ENCODE assay signal across 9 cellular contexts in genomic region chr16:70142739-70143138, GRCh38. TPM values are rescaled to one million over a fixed set of nuclear protein-coding genes. Genes with fewer than 3 reads are reported as not detected.
DNase-seq lines count a peak whose midpoint lies in the region; ATAC-seq, FAIRE-seq and TF ChIP-seq lines count a peak whose summit lies in the region.
"Not testable (repeated sequence)": the region's sequence is repeated elsewhere in the genome, so short reads cannot be mapped to it uniquely, and the experiment has no call there.
"Had no signal": no experiment of that assay in that cellular context is flagged by ENCODE, and none has a peak within 500 bp of the region (broad histone marks: within the 10 kb centered on the region; RNA-seq: fewer than 3 reads in every experiment).

No MANE protein-coding gene starts in this region.

- CTCF ChIA-PET in GM12878 (lab: Yijun Ruan, JAX): not testable (repeated sequence)

- H3K27me3 ChIP-seq in GM12878 (replicated peaks in 1 of 2; ENCODE audit: control insufficient read depth in 2 of 2, insufficient read depth in 2 of 2, low read length in 1 of 2): not testable (repeated sequence)

- not testable (repeated sequence) for H2AFZ ChIP-seq in GM12878 (ENCODE audit: control insufficient read depth, low read depth, low read length)

- intact Hi-C loops in GM12878 (cut with micrococcal nuclease; ENCODE audit: unreplicated experiment); left cardiac atrium (cut with DNase I); sciatic nerve (cut with DNase I): not testable (repeated sequence)

- SMC1A ChIA-PET in GM12878 (lab: Charles Lee; ENCODE audit: uncharacterized antibody, unreplicated experiment): not testable (repeated sequence)

- in situ Hi-C loops in GM12878 (cut with MboI): not testable (repeated sequence)

- H3K9me3 ChIP-seq in GM12878 (replicated peaks; ENCODE audit: control insufficient read depth, insufficient read depth, low read length): not testable (repeated sequence)

- not testable (repeated sequence) for H3K27ac ChIP-seq in GM12878 (ENCODE audit: control insufficient read depth, insufficient read depth)

- WGBS in GM12878 (ENCODE audit: insufficient coverage, insufficient replicate concordance, low lambda C conversion rate, missing lambda C conversion rate): 92% methylated on average over 10 of the region's 10 CpGs

- BruUV-seq in GM12878 (replicated peaks; lab: Mats Ljungman, UMichigan): TSS peak; percentile 25

- not testable (repeated sequence) for ATAC-seq in GM12878, left cardiac atrium, sciatic nerve

- TF ChIP-seq CTCF in GM12878 (IDR thresholded peaks at IDR 0.05 in 2 of 3, conservative IDR thresholded peaks at IDR 0.05 in 1 of 3; ENCODE audit: control insufficient read depth in 2 of 3, extremely low read depth in 1 of 3, insufficient read depth in 1 of 3, low read depth in 3 of 3, low read length in 3 of 3): not testable (repeated sequence)

- RAD21 ChIA-PET in GM12878 (lab: Charles Lee; ENCODE audit: unreplicated experiment): not testable (repeated sequence)

- H3K4me2 ChIP-seq in GM12878 (ENCODE audit: control insufficient read depth, insufficient read depth): not testable (repeated sequence)

- FAIRE-seq in GM12878 (lab: Jason Lieb, UNC): not testable (repeated sequence)

- TF ChIP-seq RAD21 in GM12878 (IDR thresholded peaks at IDR 0.05; ENCODE audit: insufficient read depth, low read depth, low read length): not testable (repeated sequence)

- not testable (repeated sequence) for H3K9ac ChIP-seq in GM12878 (ENCODE audit: control insufficient read depth, insufficient read depth, low read length)

- not testable (repeated sequence) for H3K4me1 ChIP-seq in GM12878 (ENCODE audit: control insufficient read depth, insufficient read depth, low read length)

- POLR2A ChIA-PET in GM12878 (lab: Charles Lee): not testable (repeated sequence)

- H3K4me3 ChIP-seq in GM12878: not testable (repeated sequence)

- H3K79me2 ChIP-seq in GM12878 (ENCODE audit: control insufficient read depth, insufficient read depth, low read length): not testable (repeated sequence)

- TF ChIP-seq POLR2A in GM12878 (IDR thresholded peaks at IDR 0.05; ENCODE audit: low read depth, low read length): not testable (repeated sequence)

- H4K20me1 ChIP-seq in GM12878 (ENCODE audit: control insufficient read depth, insufficient read depth): not testable (repeated sequence)

- TF ChIP-seq EP300 in GM12878 (IDR thresholded peaks at IDR 0.05; ENCODE audit: borderline replicate concordance in 1 of 2, control insufficient read depth in 1 of 2, low read depth in 2 of 2, low read length in 2 of 2): not testable (repeated sequence)

- DNase-seq in GM12878 (ENCODE audit: low read depth, low spot score): not testable (repeated sequence)
- DNase-seq in left cardiac atrium: peak; percentile 12
- peak; percentile 89 for DNase-seq in mesenteric fat pad (ENCODE audit: low spot score)
- peak; percentile 48 for DNase-seq in sciatic nerve (ENCODE audit: low spot score)

- not testable (repeated sequence) for H3K36me3 ChIP-seq in GM12878 (ENCODE audit: control insufficient read depth in 2 of 2, insufficient read depth in 2 of 2, low read length in 1 of 2)

RNA-seq across cellular contexts. Expression of gene PDPR, which starts 28.6 kb away (rescaled TPM):
- 45.1 and 45.2 TPM in 2 replicates for total RNA-seq in GM12878 (2013; cell fraction: nucleolus; rRNA removed)
- total RNA-seq in GM12878 (2014; rRNA removed) (6.7 and 8.1 TPM in 2 replicates), GM12878 (2014; rRNA removed; fragmentation: Illumina TruSeq; extraction: Trizol) (6.9 and 7.1 TPM in 2 replicates), GM12878 (2021) (12.3 and 13.6 TPM in 2 replicates), left cardiac atrium (10 to 100 TPM; 18.8 to 39.5 TPM), mesenteric fat pad (33.5 TPM), sciatic nerve (35.7 TPM)
- 9.2 TPM for polyA plus RNA-seq in GM12878 (2011; ENCODE audit: low read depth)
- polyA plus RNA-seq in GM12878 (2011; rRNA removed) (22.6 and 29.1 TPM in 2 replicates), GM12878 (2014; fragmentation: Illumina TruSeq; extraction: Trizol) (13.2 and 14.8 TPM in 2 replicates), GM12878 (2014; fragmentation: Nextera tagmentation; extraction: Ambion mirVana) (1 to 10 TPM; 2.6 TPM), GM12878 (2014; rRNA removed) (12.4 and 14.9 TPM in 2 replicates), GM12878 (2016; fragmentation: Nextera tagmentation; extraction: Ambion mirVana) (1 to 10 TPM; 6.6 to 6.7 TPM)
- polyA plus RNA-seq in GM12878 (2011; cell fraction: cytosol; rRNA removed): 21.6 and 24.0 TPM in 2 replicates
- 61.6 and 90.1 TPM in 2 replicates for polyA plus RNA-seq in GM12878 (2011; cell fraction: nucleus; rRNA removed)
- 10.3 and 10.7 TPM in 2 replicates for polyA plus RNA-seq in GM12878 (2012)
- polyA minus RNA-seq in GM12878 (2011; rRNA and poly(A)+ RNA removed): 41.1 and 49.7 TPM in 2 replicates
- 8.0 and 12.7 TPM in 2 replicates for polyA minus RNA-seq in GM12878 (2011; cell fraction: cytosol; rRNA and poly(A)+ RNA removed)
- polyA minus RNA-seq in GM12878 (2011; cell fraction: nucleus; rRNA and poly(A)+ RNA removed): 33.5 and 38.1 TPM in 2 replicates

RNA-seq across cellular contexts. Expression of gene CLEC18C, which starts 30.8 kb away (rescaled TPM):
- total RNA-seq in GM12878 (2013; cell fraction: nucleolus; rRNA removed): 0.19 TPM in 1 of 2 replicates, not detected in the other
- 0.11 TPM in 2 replicates for total RNA-seq in GM12878 (2014; rRNA removed)
- not detected in 2 replicates for total RNA-seq in GM12878 (2014; rRNA removed; fragmentation: Illumina TruSeq; extraction: Trizol)
- total RNA-seq in GM12878 (2021): not detected in 2 replicates
- not detected for polyA plus RNA-seq in GM12878 (2011; ENCODE audit: low read depth)
- 0.10 TPM in 1 of 2 replicates, not detected in the other for polyA plus RNA-seq in GM12878 (2011; rRNA removed)
- polyA plus RNA-seq in GM12878 (2011; cell fraction: cytosol; rRNA removed): 0.03 TPM in 1 of 2 replicates, not detected in the other
- 0.19 and 0.22 TPM in 2 replicates for polyA plus RNA-seq in GM12878 (2011; cell fraction: nucleus; rRNA removed)
- polyA plus RNA-seq in GM12878 (2012): not detected in 2 replicates
- not detected in 2 replicates for polyA plus RNA-seq in GM12878 (2014; fragmentation: Illumina TruSeq; extraction: Trizol)
- polyA plus RNA-seq in GM12878 (2014; fragmentation: Nextera tagmentation; extraction: Ambion mirVana): not detected
- 0.05 and 0.06 TPM in 2 replicates for polyA plus RNA-seq in GM12878 (2014; rRNA removed)
- polyA plus RNA-seq in GM12878 (2016; fragmentation: Nextera tagmentation; extraction: Ambion mirVana): not detected
- polyA minus RNA-seq in GM12878 (2011; rRNA and poly(A)+ RNA removed): not detected in 2 replicates
- polyA minus RNA-seq in GM12878 (2011; cell fraction: cytosol; rRNA and poly(A)+ RNA removed): not detected in 2 replicates
- polyA minus RNA-seq in GM12878 (2011; cell fraction: nucleus; rRNA and poly(A)+ RNA removed): 0.77 TPM in 1 of 2 replicates, not detected in the other
- total RNA-seq in left cardiac atrium: under 1 TPM; 0.24 to 0.73 TPM
- not detected for total RNA-seq in mesenteric fat pad
- total RNA-seq in sciatic nerve: 0.58 TPM
- total RNA-seq: CD4-positive, alpha-beta T cell had no signal
- polyA plus RNA-seq: AG04450; CD14-positive monocyte; CD4-positive, alpha-beta memory T cell; CD8-positive, alpha-beta memory T cell had no signal
